In the genomic region with DNA sequence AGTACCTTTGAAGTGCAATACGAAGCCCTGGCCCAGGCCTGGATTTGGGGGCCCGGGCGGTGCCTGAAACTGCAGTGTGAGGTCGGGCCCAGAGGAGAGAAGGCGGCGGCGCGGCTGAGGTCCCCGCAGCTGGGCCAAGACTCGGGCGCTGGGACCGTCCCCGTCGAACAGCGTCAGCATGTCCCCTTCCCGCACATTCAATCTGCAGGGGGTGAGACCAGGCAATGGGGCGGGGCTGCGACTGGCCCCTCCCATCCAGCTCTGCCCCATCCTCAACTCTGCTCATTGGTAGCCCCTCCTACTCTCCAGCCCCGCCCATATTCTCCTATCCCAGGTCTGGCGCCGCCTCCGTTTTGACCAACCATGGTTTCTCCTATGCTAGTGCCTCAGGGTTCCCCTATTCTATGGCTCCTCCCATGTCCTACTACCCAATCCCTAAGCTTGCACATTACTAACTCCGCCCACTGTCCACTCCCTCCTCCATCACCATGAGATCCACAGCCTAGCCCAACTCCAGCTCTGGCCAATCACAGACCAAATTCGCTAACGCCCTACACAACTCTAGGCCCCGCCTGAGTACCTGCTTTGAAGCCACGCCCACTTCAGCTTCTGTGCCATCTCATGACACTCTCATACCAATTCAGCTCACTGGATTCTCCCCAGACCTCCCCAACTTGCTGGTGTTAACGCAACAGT, we compare ENCODE assay signal across 9 cellular contexts. TPM values are rescaled to one million over a fixed set of nuclear protein-coding genes. Genes with fewer than 3 reads are reported as not detected.
A peak's percentile ranks its signal among the peaks of the same experiment; 100 is the strongest.
DNase-seq lines count a peak whose midpoint lies in the region; ATAC-seq, FAIRE-seq and TF ChIP-seq lines count a peak whose summit lies in the region.
"Had no signal": no experiment of that assay in that cellular context is flagged by ENCODE, and none has a peak within 500 bp of the region (broad histone marks: within the 10 kb centered on the region; RNA-seq: fewer than 3 reads in every experiment).

No MANE protein-coding gene starts in this region.

- H3K27me3 ChIP-seq in K562 (ENCODE audit: control insufficient read depth in 2 of 2, insufficient read depth in 2 of 2, low read length in 2 of 2): peaks cover 6 to 7% of the 10 kb centered on the region in 2 experiments; a peak in 4 of 5 replicates

- H3K4me2 ChIP-seq in K562 (ENCODE audit: insufficient read depth, low read length): peak overlapping the region; percentile 77

- H3K36me3 ChIP-seq in K562 (ENCODE audit: control insufficient read depth, insufficient read depth, low read length): no peaks in the 10 kb centered on the region

- ATAC-seq in K562 (peak; percentile 98), GM21576 (IDR thresholded peaks at IDR 0.05; ENCODE audit: unreplicated experiment) (no peak), GM18858 (IDR thresholded peaks at IDR 0.05; ENCODE audit: unreplicated experiment) (no peak), HG02938 (IDR thresholded peaks at IDR 0.05; ENCODE audit: unreplicated experiment) (no peak)

- no peaks in the 10 kb centered on the region for H4K20me1 ChIP-seq in K562 (replicated peaks; ENCODE audit: control insufficient read depth, insufficient read depth, low read length)

- peak overlapping the region in 1 of 2 experiments; percentile 77; a peak in 2 of 4 replicates for H3K9ac ChIP-seq in K562 (ENCODE audit: insufficient read depth in 1 of 2, low read depth in 2 of 2, low read length in 2 of 2)

- 2% methylated on average over 23 of the region's 28 CpGs for WGBS in K562 (ENCODE audit: insufficient coverage, low coverage, missing lambda C conversion rate)

- intact Hi-C loops in K562 (cut with micrococcal nuclease): no loop called here

- DNase-seq in GM20000 (ENCODE audit: low spot score): peak; percentile 80
- peak; percentile 83 for DNase-seq in RPMI8226
- DNase-seq in K562 (ENCODE audit: extremely low read depth in 1 of 4, low spot score in 3 of 4): peak; percentile 94 to 98 (median 97)
- DNase-seq in lung microvascular endothelial cell (ENCODE audit: low read depth in 2 of 2): peak; percentile 25 to 41
- no peak for DNase-seq in NCI-H1436 treated with DMSO at 0.1 percent for 48 hours (lab: John Stamatoyannopoulos, UW)

- H2AFZ ChIP-seq in K562 (ENCODE audit: low read depth, low read length): peak overlapping the region; percentile 94

- no peaks in the 10 kb centered on the region for H3K79me2 ChIP-seq in K562 (ENCODE audit: control insufficient read depth, insufficient read depth, low read length)

- no peak for TF ChIP-seq CTCF in GM20000 (IDR thresholded peaks at IDR 0.05; ENCODE audit: extremely low read depth, missing control alignments)
- TF ChIP-seq CTCF in K562 (IDR thresholded peaks at IDR 0.05 in 2 of 3, conservative IDR thresholded peaks at IDR 0.05 in 1 of 3; ENCODE audit: insufficient read depth in 2 of 3, low read depth in 1 of 3, low read length in 3 of 3): no peak

- POLR2A ChIA-PET in K562 (lab: Yijun Ruan, JAX): interaction anchor here (0.5 to 1.8 kb wide), 8 partner anchors 9 to 1217 kb away, joined by 3 to 6 read pairs (median 3); a partner anchor contains a TSS

- H3K9me3 ChIP-seq in K562 (replicated peaks; ENCODE audit: control insufficient read depth, insufficient read depth, low read depth, low read length): no peaks in the 10 kb centered on the region

- in situ Hi-C loops in K562 (cut with MboI): no loop called here

- CTCF ChIA-PET in K562 (lab: Yijun Ruan, JAX; ENCODE audit: low intra/inter-chr PET ratio): no interaction called here

- peaks cover 8 to 34% of the 10 kb centered on the region in 2 experiments; a peak in 4 of 5 replicates for H3K4me1 ChIP-seq in K562 (replicated peaks in 1 of 2; ENCODE audit: control insufficient read depth in 2 of 2, insufficient read depth in 2 of 2, low read length in 2 of 2)

- TF ChIP-seq EP300 in K562 (IDR thresholded peaks at IDR 0.05; ENCODE audit: low read length): no peak

- TF ChIP-seq RAD21 in K562 (CRISPR knock-in tag; conservative IDR thresholded peaks at IDR 0.05 in 1 of 2, IDR thresholded peaks at IDR 0.05 in 1 of 2): no peak

- BruUV-seq in K562 (replicated peaks; lab: Mats Ljungman, UMichigan): no TSS peak

- no peaks in the 10 kb centered on the region for H3K9me1 ChIP-seq in K562 (ENCODE audit: control insufficient read depth, insufficient read depth, low read length)

- H3K4me3 ChIP-seq in K562: peak overlapping the region; percentile 41

- peak; percentile 99 for FAIRE-seq in K562 (lab: Jason Lieb, UNC)

- no peak overlapping the region for H3K27ac ChIP-seq in K562 (ENCODE audit: extremely low read depth, low read depth, low read length)

- no peak for TF ChIP-seq POLR2A in K562 (conservative IDR thresholded peaks at IDR 0.05)

RNA-seq across cellular contexts. Expression of a gene that starts 14.4 kb away (rescaled TPM):
- 14.9 and 44.1 TPM in 2 replicates for total RNA-seq in K562 (2011; cell fraction: chromatin; rRNA removed; ENCODE audit: low replicate concordance)
- 55.1 and 61.0 TPM in 2 replicates for total RNA-seq in K562 (2011; cell fraction: nucleolus; rRNA removed)
- total RNA-seq in K562 (2011; cell fraction: nucleoplasm; rRNA removed): 40.9 and 42.1 TPM in 2 replicates
- total RNA-seq in K562 (2014; rRNA removed): 32.5 and 42.4 TPM in 2 replicates
- 6.3 and 8.4 TPM in 2 replicates for total RNA-seq in K562 (2014; rRNA removed; fragmentation: Illumina TruSeq; extraction: Trizol)
- 17.1 and 17.6 TPM in 2 replicates for total RNA-seq in K562 (2015; rRNA removed; fragmentation: Illumina TruSeq; extraction: Trizol)
- total RNA-seq in K562 (2021): 34.3 and 36.7 TPM in 2 replicates
- polyA plus RNA-seq in K562 (2011; rRNA removed): 23.0 and 31.9 TPM in 2 replicates
- 49.9 and 76.4 TPM in 2 replicates for polyA plus RNA-seq in K562 (2011; cell fraction: cytosol; rRNA removed)
- 39.2 and 47.5 TPM in 2 replicates for polyA plus RNA-seq in K562 (2011; cell fraction: nucleus; rRNA removed)
- 35.6 and 54.1 TPM in 2 replicates for polyA plus RNA-seq in K562 (2012)
- 24.4 and 38.2 TPM in 2 replicates for polyA plus RNA-seq in K562 (2014; fragmentation: Illumina TruSeq; extraction: Trizol)
- polyA plus RNA-seq in K562 (2014; fragmentation: Nextera tagmentation; extraction: Ambion mirVana): 1 to 10 TPM; 1.3 to 2.1 TPM
- 37.0 and 37.9 TPM in 2 replicates for polyA plus RNA-seq in K562 (2014; rRNA removed)
- polyA minus RNA-seq in K562 (2011; rRNA and poly(A)+ RNA removed): 13.3 and 16.1 TPM in 2 replicates
- polyA minus RNA-seq in K562 (2011; cell fraction: cytosol; rRNA and poly(A)+ RNA removed): 29.5 and 30.0 TPM in 2 replicates
- 12.5 and 12.9 TPM in 2 replicates for polyA minus RNA-seq in K562 (2011; cell fraction: nucleus; rRNA and poly(A)+ RNA removed)
- 50.1 and 86.3 TPM in 2 replicates for total RNA-seq in lung microvascular endothelial cell

RNA-seq across cellular contexts. Expression of a gene that starts 21.9 kb away (rescaled TPM):
- total RNA-seq in K562 (2011; cell fraction: chromatin; rRNA removed; ENCODE audit: low replicate concordance): 0.65 TPM in 1 of 2 replicates, not detected in the other
- total RNA-seq in K562 (2011; cell fraction: nucleolus; rRNA removed): 0.92 and 1.3 TPM in 2 replicates
- 0.44 and 0.61 TPM in 2 replicates for total RNA-seq in K562 (2011; cell fraction: nucleoplasm; rRNA removed)
- 1.3 and 1.6 TPM in 2 replicates for total RNA-seq in K562 (2014; rRNA removed)
- 0.29 and 0.40 TPM in 2 replicates for total RNA-seq in K562 (2014; rRNA removed; fragmentation: Illumina TruSeq; extraction: Trizol)
- 0.72 TPM in 2 replicates for total RNA-seq in K562 (2015; rRNA removed; fragmentation: Illumina TruSeq; extraction: Trizol)
- 2.1 TPM in 2 replicates for total RNA-seq in K562 (2021)
- 0.36 and 1.6 TPM in 2 replicates for polyA plus RNA-seq in K562 (2011; rRNA removed)
- polyA plus RNA-seq in K562 (2011; cell fraction: cytosol; rRNA removed): 0.66 and 1.7 TPM in 2 replicates
- 0.94 and 1.0 TPM in 2 replicates for polyA plus RNA-seq in K562 (2011; cell fraction: nucleus; rRNA removed)
- 1.2 TPM in 2 replicates for polyA plus RNA-seq in K562 (2012)
- 1.2 and 1.7 TPM in 2 replicates for polyA plus RNA-seq in K562 (2014; fragmentation: Illumina TruSeq; extraction: Trizol)
- polyA plus RNA-seq in K562 (2014; fragmentation: Nextera tagmentation; extraction: Ambion mirVana): under 1 TPM; 0.10 to 0.22 TPM
- polyA plus RNA-seq in K562 (2014; rRNA removed): 1.3 TPM in 2 replicates
- polyA minus RNA-seq in K562 (2011; rRNA and poly(A)+ RNA removed): 0.14 and 0.18 TPM in 2 replicates
- polyA minus RNA-seq in K562 (2011; cell fraction: cytosol; rRNA and poly(A)+ RNA removed): 0.86 and 1.4 TPM in 2 replicates
- 0.13 and 0.89 TPM in 2 replicates for polyA minus RNA-seq in K562 (2011; cell fraction: nucleus; rRNA and poly(A)+ RNA removed)
- 0.44 and 0.99 TPM in 2 replicates for total RNA-seq in lung microvascular endothelial cell

RNA-seq across cellular contexts. Expression of a gene that starts 22.9 kb away (rescaled TPM):
- not detected in 2 replicates for total RNA-seq in K562 (2011; cell fraction: chromatin; rRNA removed; ENCODE audit: low replicate concordance)
- total RNA-seq in K562 (2011; cell fraction: nucleolus; rRNA removed): 0.33 TPM in 1 of 2 replicates, not detected in the other
- total RNA-seq in K562 (2011; cell fraction: nucleoplasm; rRNA removed): 0.29 TPM in 1 of 2 replicates, not detected in the other
- total RNA-seq in K562 (2014; rRNA removed): not detected in 2 replicates
- not detected in 2 replicates for total RNA-seq in K562 (2014; rRNA removed; fragmentation: Illumina TruSeq; extraction: Trizol)
- total RNA-seq in K562 (2015; rRNA removed; fragmentation: Illumina TruSeq; extraction: Trizol): not detected in 2 replicates
- total RNA-seq in K562 (2021): 0.18 and 0.22 TPM in 2 replicates
- 0.07 and 0.25 TPM in 2 replicates for polyA plus RNA-seq in K562 (2011; rRNA removed)
- 0.92 TPM in 1 of 2 replicates, not detected in the other for polyA plus RNA-seq in K562 (2011; cell fraction: cytosol; rRNA removed)
- polyA plus RNA-seq in K562 (2011; cell fraction: nucleus; rRNA removed): 0.15 and 0.64 TPM in 2 replicates
- 0.21 and 0.29 TPM in 2 replicates for polyA plus RNA-seq in K562 (2012)
- polyA plus RNA-seq in K562 (2014; fragmentation: Illumina TruSeq; extraction: Trizol): 0.29 TPM in 1 of 2 replicates, not detected in the other
- under 1 TPM in 1 of 2 experiments, not detected in 1; 0.03 TPM for polyA plus RNA-seq in K562 (2014; fragmentation: Nextera tagmentation; extraction: Ambion mirVana)
- polyA plus RNA-seq in K562 (2014; rRNA removed): 0.32 and 0.70 TPM in 2 replicates
- not detected in 2 replicates for polyA minus RNA-seq in K562 (2011; rRNA and poly(A)+ RNA removed)
- polyA minus RNA-seq in K562 (2011; cell fraction: cytosol; rRNA and poly(A)+ RNA removed): not detected in 2 replicates
- not detected in 2 replicates for polyA minus RNA-seq in K562 (2011; cell fraction: nucleus; rRNA and poly(A)+ RNA removed)
- 0.20 and 0.22 TPM in 2 replicates for total RNA-seq in lung microvascular endothelial cell
- total RNA-seq: mononuclear cell had no signal

RNA-seq across cellular contexts. Expression of a gene that starts 48.6 kb away (rescaled TPM):
- 51.1 and 67.7 TPM in 2 replicates for total RNA-seq in K562 (2011; cell fraction: chromatin; rRNA removed; ENCODE audit: low replicate concordance)
- 41.6 and 49.4 TPM in 2 replicates for total RNA-seq in K562 (2011; cell fraction: nucleolus; rRNA removed)
- 75.0 and 143 TPM in 2 replicates for total RNA-seq in K562 (2011; cell fraction: nucleoplasm; rRNA removed)
- total RNA-seq in K562 (2014; rRNA removed): 9.8 and 10.6 TPM in 2 replicates
- total RNA-seq in K562 (2014; rRNA removed; fragmentation: Illumina TruSeq; extraction: Trizol): 5.2 and 6.7 TPM in 2 replicates
- total RNA-seq in K562 (2015; rRNA removed; fragmentation: Illumina TruSeq; extraction: Trizol): 7.1 and 8.4 TPM in 2 replicates
- total RNA-seq in K562 (2021): 18.5 and 20.6 TPM in 2 replicates
- polyA plus RNA-seq in K562 (2011; rRNA removed): 14.5 and 23.3 TPM in 2 replicates
- polyA plus RNA-seq in K562 (2011; cell fraction: cytosol; rRNA removed): 24.5 and 24.9 TPM in 2 replicates
- 37.2 and 58.4 TPM in 2 replicates for polyA plus RNA-seq in K562 (2011; cell fraction: nucleus; rRNA removed)
- 10.3 and 22.7 TPM in 2 replicates for polyA plus RNA-seq in K562 (2012)
- 9.5 and 11.0 TPM in 2 replicates for polyA plus RNA-seq in K562 (2014; fragmentation: Illumina TruSeq; extraction: Trizol)
- polyA plus RNA-seq in K562 (2014; fragmentation: Nextera tagmentation; extraction: Ambion mirVana): 1 to 10 TPM; 1.0 to 2.3 TPM
- 17.3 and 21.3 TPM in 2 replicates for polyA plus RNA-seq in K562 (2014; rRNA removed)
- polyA minus RNA-seq in K562 (2011; rRNA and poly(A)+ RNA removed): 10.6 and 14.2 TPM in 2 replicates
- 6.0 and 9.3 TPM in 2 replicates for polyA minus RNA-seq in K562 (2011; cell fraction: cytosol; rRNA and poly(A)+ RNA removed)
- 17.1 and 20.7 TPM in 2 replicates for polyA minus RNA-seq in K562 (2011; cell fraction: nucleus; rRNA and poly(A)+ RNA removed)
- total RNA-seq in lung microvascular endothelial cell: 1.7 and 3.6 TPM in 2 replicates

RNA-seq across cellular contexts. Expression of a gene that starts 57.2 kb away (rescaled TPM):
- 2.1 and 2.7 TPM in 2 replicates for total RNA-seq in K562 (2011; cell fraction: chromatin; rRNA removed; ENCODE audit: low replicate concordance)
- total RNA-seq in K562 (2011; cell fraction: nucleolus; rRNA removed): 0.83 and 2.1 TPM in 2 replicates
- 1.6 and 6.8 TPM in 2 replicates for total RNA-seq in K562 (2011; cell fraction: nucleoplasm; rRNA removed)
- total RNA-seq in K562 (2014; rRNA removed) (0.53 and 1.00 TPM in 2 replicates), K562 (2014; rRNA removed; fragmentation: Illumina TruSeq; extraction: Trizol) (0.41 and 0.65 TPM in 2 replicates), K562 (2015; rRNA removed; fragmentation: Illumina TruSeq; extraction: Trizol) (0.76 and 0.98 TPM in 2 replicates), K562 (2021) (1.4 and 1.9 TPM in 2 replicates), lung microvascular endothelial cell (122 and 182 TPM in 2 replicates)
- polyA plus RNA-seq in K562 (2011; rRNA removed) (0.39 and 1.1 TPM in 2 replicates), K562 (2014; fragmentation: Illumina TruSeq; extraction: Trizol) (0.43 and 0.69 TPM in 2 replicates), K562 (2014; fragmentation: Nextera tagmentation; extraction: Ambion mirVana) (not detected), K562 (2014; rRNA removed) (0.66 and 1.1 TPM in 2 replicates)
- polyA plus RNA-seq in K562 (2011; cell fraction: cytosol; rRNA removed): 0.21 and 0.86 TPM in 2 replicates
- 2.9 and 3.4 TPM in 2 replicates for polyA plus RNA-seq in K562 (2011; cell fraction: nucleus; rRNA removed)
- 2.1 and 3.5 TPM in 2 replicates for polyA plus RNA-seq in K562 (2012)
- 0.53 and 1.0 TPM in 2 replicates for polyA minus RNA-seq in K562 (2011; rRNA and poly(A)+ RNA removed)
- polyA minus RNA-seq in K562 (2011; cell fraction: cytosol; rRNA and poly(A)+ RNA removed): 2.4 and 2.7 TPM in 2 replicates
- 0.94 and 2.2 TPM in 2 replicates for polyA minus RNA-seq in K562 (2011; cell fraction: nucleus; rRNA and poly(A)+ RNA removed)
